20 cellular contexts compared by ENCODE assay signal in the genomic region with DNA sequence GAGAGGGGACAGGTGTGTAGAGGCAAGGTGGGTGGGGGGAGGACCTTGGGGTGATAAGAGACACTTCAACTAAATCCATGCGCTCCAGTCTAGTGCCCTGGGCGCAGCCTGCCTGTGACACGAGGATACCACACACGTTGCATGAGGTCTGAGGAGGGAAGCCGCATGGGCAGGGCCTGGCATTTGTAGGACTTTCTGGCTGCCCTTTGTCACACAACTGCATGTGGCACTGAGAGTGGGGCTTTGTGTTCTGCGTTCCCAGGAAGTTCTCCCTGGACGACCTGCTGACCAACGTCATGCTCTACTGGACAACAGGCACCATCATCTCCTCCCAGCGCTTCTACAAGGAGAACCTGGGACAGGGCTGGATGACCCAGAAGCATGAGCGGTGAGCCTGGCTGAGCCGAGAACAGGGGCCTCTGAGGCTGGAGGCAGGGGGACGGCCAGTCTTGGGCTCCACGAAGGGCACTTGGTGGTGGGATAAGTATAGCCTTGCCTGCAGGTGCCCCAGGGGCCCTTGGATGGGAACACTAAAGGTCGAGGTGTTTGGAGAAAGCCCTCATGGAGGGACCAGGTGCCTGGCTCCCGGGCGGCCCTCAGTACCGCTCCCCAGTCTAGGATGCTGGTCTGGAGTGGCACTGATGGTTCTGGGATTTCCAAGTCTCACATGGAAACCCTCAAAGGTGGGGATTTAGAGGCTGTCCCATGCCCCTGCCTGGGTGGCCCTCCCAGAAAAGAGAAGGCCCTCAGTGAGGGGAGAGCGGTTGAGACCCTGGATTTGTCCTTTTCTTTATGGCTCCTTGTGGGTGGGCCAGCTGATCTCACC. TPM values are rescaled to one million over a fixed set of nuclear protein-coding genes. Genes with fewer than 3 reads are reported as not detected.
DNase-seq lines count a peak whose midpoint lies in the region; ATAC-seq and TF ChIP-seq lines count a peak whose summit lies in the region.
"Had no signal": no experiment of that assay in that cellular context is flagged by ENCODE, and none has a peak within 500 bp of the region (broad histone marks: within the 10 kb centered on the region; RNA-seq: fewer than 3 reads in every experiment).

No MANE protein-coding gene starts in this region.

- intact Hi-C loops in IMR-90 (cut with micrococcal nuclease), result loop anchor here (5.0 to 10.0 kb wide), 2 partner anchors 67 to 130 kb away; a partner anchor contains a TSS

- no TSS peak for BruUV-seq in IMR-90 (replicated peaks; lab: Mats Ljungman, UMichigan)

- no peak overlapping the region for H3K4me3 Mint-ChIP-seq in CD4-positive, CD25-positive, alpha-beta regulatory T cell
- no peak overlapping the region for H3K4me3 Mint-ChIP-seq in effector memory CD8-positive, alpha-beta T cell
- H3K4me3 Mint-ChIP-seq: activated CD8-positive, alpha-beta memory T cell treated with anti-CD3 and anti-CD28 coated beads, Interleukin-2, amount 10 ng/mL, durations not matched to agents 7 days and 5 days; IgD-negative memory B cell; nephron had no signal

- no peak overlapping the region for H3K18ac ChIP-seq in IMR-90 (ENCODE audit: low read depth, low read length)
- peak overlapping the region; percentile 5 for H3K18ac ChIP-seq in neuronal stem cell (ENCODE audit: low read length)
- H3K18ac ChIP-seq in mesenchymal stem cell (ENCODE audit: low read depth in 1 of 2, low read length in 2 of 2), result no peak overlapping the region

- no peaks in the 10 kb centered on the region for H3K27me3 ChIP-seq in CD4-positive, CD25-positive, alpha-beta regulatory T cell (ENCODE audit: control insufficient read depth, insufficient read depth, low read length)
- no peaks in the 10 kb centered on the region for H3K27me3 ChIP-seq in IMR-90 (ENCODE audit: control insufficient read depth, insufficient read depth, low read length)
- no peaks in the 10 kb centered on the region for H3K27me3 ChIP-seq in neuronal stem cell (ENCODE audit: control insufficient read depth in 3 of 3, insufficient read depth in 3 of 3, low read depth in 1 of 3, low read length in 3 of 3)
- no peaks in the 10 kb centered on the region for H3K27me3 ChIP-seq in mesenchymal stem cell (ENCODE audit: control insufficient read depth in 1 of 2, insufficient read depth in 1 of 2, low read length in 2 of 2)
- H3K27me3 ChIP-seq: SJSA1 had no signal

- no peak overlapping the region for H3K27ac ChIP-seq in CD4-positive, CD25-positive, alpha-beta regulatory T cell (ENCODE audit: insufficient read depth, low read length, poor library complexity, severe bottlenecking)
- no peak overlapping the region for H3K27ac ChIP-seq in IMR-90 (ENCODE audit: insufficient read depth, low read length)
- no peak overlapping the region for H3K27ac ChIP-seq in neuronal stem cell (replicated peaks; ENCODE audit: low read length)
- no peak overlapping the region for H3K27ac ChIP-seq in mesenchymal stem cell (ENCODE audit: low read length, poor library complexity, severe bottlenecking)
- H3K27ac ChIP-seq: SJSA1 had no signal

- POLR2A ChIA-PET in IMR-90 (lab: Charles Lee; ENCODE audit: unreplicated experiment), result interaction anchor here (0.7 kb wide), 1 partner anchor 337 kb away, joined by 3 read pairs; no protein-coding TSS in a partner anchor

- CTCF ChIA-PET in IMR-90 (lab: Yijun Ruan, JAX), result interaction anchor here (1.1 kb wide), 1 partner anchor 28 kb away, joined by 3 read pairs; no protein-coding TSS in a partner anchor

- H3K4me2 ChIP-seq in IMR-90 (ENCODE audit: low read depth, low read length), result no peak overlapping the region
- H3K4me2 ChIP-seq in neuronal stem cell (ENCODE audit: insufficient read depth, low read length, poor library complexity, severe bottlenecking), result no peak overlapping the region
- H3K4me2 ChIP-seq in mesenchymal stem cell (ENCODE audit: low read length, poor library complexity, severe bottlenecking), result no peak overlapping the region

- H4K20me1 ChIP-seq in IMR-90 (ENCODE audit: insufficient read depth, low read length), result no peaks in the 10 kb centered on the region

- TF ChIP-seq CTCF in IMR-90 (conservative IDR thresholded peaks at IDR 0.05; ENCODE audit: low read depth, low read length), result no peak

- no peaks in the 10 kb centered on the region for H3K27me3 Mint-ChIP-seq in CD4-positive, CD25-positive, alpha-beta regulatory T cell
- no peaks in the 10 kb centered on the region for H3K27me3 Mint-ChIP-seq in effector memory CD8-positive, alpha-beta T cell
- H3K27me3 Mint-ChIP-seq: activated CD8-positive, alpha-beta memory T cell treated with anti-CD3 and anti-CD28 coated beads, Interleukin-2, amount 10 ng/mL, durations not matched to agents 7 days and 5 days; IgD-negative memory B cell had no signal

- H3K4me3 ChIP-seq in CD4-positive, CD25-positive, alpha-beta regulatory T cell (ENCODE audit: low read depth, low read length), result no peak overlapping the region
- H3K4me3 ChIP-seq in IMR-90 (ENCODE audit: insufficient read depth, low read depth, low read length) (no peak overlapping the region), neuronal stem cell (ENCODE audit: low read length in 2 of 2) (no peak overlapping the region), mesenchymal stem cell (ENCODE audit: insufficient read depth in 1 of 2, low read depth in 1 of 2, low read length in 2 of 2) (peak overlapping the region in 1 of 2 experiments; percentile 5)
- H3K4me3 ChIP-seq: SJSA1 had no signal

- H3K14ac ChIP-seq in IMR-90 (replicated peaks; ENCODE audit: low read depth, low read length), result no peak overlapping the region
- no peak overlapping the region for H3K14ac ChIP-seq in neuronal stem cell (ENCODE audit: low read length)
- no peak overlapping the region for H3K14ac ChIP-seq in mesenchymal stem cell (ENCODE audit: low read length in 2 of 2)

- H3K9ac ChIP-seq in IMR-90 (ENCODE audit: low read depth, low read length) (no peak overlapping the region), neuronal stem cell (ENCODE audit: low read depth, low read length, poor library complexity) (no peak overlapping the region), mesenchymal stem cell (ENCODE audit: low read length) (no peak overlapping the region)

- no peak for TF ChIP-seq POLR2A in IMR-90 (IDR thresholded peaks at IDR 0.05; ENCODE audit: low read depth, low read length)

- H3K9me1 ChIP-seq in IMR-90 (ENCODE audit: insufficient read depth, low read length), result peaks cover 2% of the 10 kb centered on the region; the same call in 1 of the 2 replicates

- H2AFZ ChIP-seq in IMR-90 (replicated peaks; ENCODE audit: low read length, poor library complexity) (peak overlapping the region; percentile 28), neuronal stem cell (ENCODE audit: low read length) (no peak overlapping the region), mesenchymal stem cell (ENCODE audit: low read depth, low read length) (no peak overlapping the region)

- no peak for TF ChIP-seq RAD21 in IMR-90 (IDR thresholded peaks at IDR 0.05; ENCODE audit: low read length)

- H3K36me3 Mint-ChIP-seq in CD4-positive, CD25-positive, alpha-beta regulatory T cell, result peaks cover 11% of the 10 kb centered on the region
- peaks cover 17% of the 10 kb centered on the region for H3K36me3 Mint-ChIP-seq in effector memory CD8-positive, alpha-beta T cell (ENCODE audit: insufficient read depth)
- H3K36me3 Mint-ChIP-seq: activated CD8-positive, alpha-beta memory T cell treated with anti-CD3 and anti-CD28 coated beads, Interleukin-2, amount 10 ng/mL, durations not matched to agents 7 days and 5 days had no signal

- DNase-seq in CD4-positive, CD25-positive, alpha-beta regulatory T cell, result no peak
- DNase-seq in IMR-90, result no peak
- no peak for DNase-seq in effector memory CD8-positive, alpha-beta T cell
- no peak for DNase-seq in neuronal stem cell (ENCODE audit: low spot score)
- no peak for DNase-seq in ACHN
- DNase-seq in mesenchymal stem cell, result no peak
- no peak for DNase-seq in NOMO-1 treated with dmso at 0.1 percent for 144 hours (lab: John Stamatoyannopoulos, UW; ENCODE audit: unreplicated experiment)
- DNase-seq: activated CD8-positive, alpha-beta memory T cell treated with anti-CD3 and anti-CD28 coated beads, Interleukin-2, amount 10 ng/mL, durations not matched to agents 7 days and 5 days; activated effector memory CD4-positive, alpha-beta T cell treated with anti-CD3 and anti-CD28 coated beads, Interleukin-2, amount 50 U/mL, for 16 hours; glutamatergic neuron; mammary epithelial cell; MV-4-11; NCI-H2029; NCI-H510A; stimulated activated CD4-positive, alpha-beta T cell treated with anti-CD3 and anti-CD28 coated beads, Interleukin-15, amount 100 ng/mL, for 24 hours; stimulated activated naive CD8-positive, alpha-beta T cell treated with anti-CD3 and anti-CD28 coated beads, Interleukin-15, Interleukin-2, amounts not matched to agents 100 U/mL and 50 U/mL, for 24 hours had no signal

- H3K9me3 Mint-ChIP-seq in CD4-positive, CD25-positive, alpha-beta regulatory T cell, result peaks cover 0 to 2% (median 0%) of the 10 kb centered on the region in 7 donors
- H3K9me3 Mint-ChIP-seq in effector memory CD8-positive, alpha-beta T cell, result no peaks in the 10 kb centered on the region
- H3K9me3 Mint-ChIP-seq: IgD-negative memory B cell, nephron had no signal

- dilution Hi-C loops in IMR-90 (cut with HindIII; ENCODE audit: low sequenced_read_pairs, unreplicated experiment), result no loop called here

- H3K23ac ChIP-seq in IMR-90 (ENCODE audit: low read depth, low read length) (no peak overlapping the region), neuronal stem cell (ENCODE audit: low read depth, low read length, poor library complexity) (peak overlapping the region; percentile 80), mesenchymal stem cell (ENCODE audit: low read length in 2 of 2) (no peak overlapping the region)

- no peak for ATAC-seq in CD4-positive, CD25-positive, alpha-beta regulatory T cell (ENCODE audit: low read depth in 2 of 2)
- ATAC-seq in IMR-90 (ENCODE audit: low read depth), result no peak
- ATAC-seq in effector memory CD8-positive, alpha-beta T cell (replicated peaks), result no peak
- no peak for ATAC-seq in GM19463 (IDR thresholded peaks at IDR 0.05; ENCODE audit: unreplicated experiment)
- ATAC-seq: activated CD8-positive, alpha-beta memory T cell treated with anti-CD3 and anti-CD28 coated beads, Interleukin-2, amount 10 ng/mL, durations not matched to agents 7 days and 5 days; stimulated activated naive CD8-positive, alpha-beta T cell treated with anti-CD3 and anti-CD28 coated beads, Interleukin-15, Interleukin-2, amounts not matched to agents 100 U/mL and 50 U/mL, for 24 hours had no signal

- H2BK12ac ChIP-seq in neuronal stem cell (ENCODE audit: low read length) (no peak overlapping the region), mesenchymal stem cell (ENCODE audit: low read length in 2 of 2) (no peak overlapping the region)

- H4K91ac ChIP-seq in IMR-90 (ENCODE audit: insufficient read depth, low read depth, low read length) (no peak overlapping the region), neuronal stem cell (ENCODE audit: low read depth, low read length, poor library complexity) (no peak overlapping the region), mesenchymal stem cell (ENCODE audit: low read length) (no peak overlapping the region)

- H2BK120ac ChIP-seq in IMR-90 (ENCODE audit: low read depth, low read length) (no peak overlapping the region), neuronal stem cell (ENCODE audit: low read depth, low read length) (no peak overlapping the region), mesenchymal stem cell (ENCODE audit: low read depth, low read length) (no peak overlapping the region)

- no peaks in the 10 kb centered on the region for H3K9me3 ChIP-seq in CD4-positive, CD25-positive, alpha-beta regulatory T cell (ENCODE audit: control insufficient read depth in 2 of 2, low read length in 2 of 2)
- no peaks in the 10 kb centered on the region for H3K9me3 ChIP-seq in IMR-90 (ENCODE audit: control insufficient read depth, insufficient read depth, low read length)
- no peaks in the 10 kb centered on the region for H3K9me3 ChIP-seq in neuronal stem cell (replicated peaks in 1 of 2; ENCODE audit: control insufficient read depth in 2 of 2, insufficient read depth in 1 of 2, low read depth in 1 of 2, low read length in 2 of 2)
- no peaks in the 10 kb centered on the region for H3K9me3 ChIP-seq in mesenchymal stem cell (ENCODE audit: control insufficient read depth, low read length)
- H3K9me3 ChIP-seq: SJSA1 had no signal

- no peak overlapping the region for H2BK20ac ChIP-seq in IMR-90 (ENCODE audit: low read depth, low read length)

- no peak overlapping the region for H2BK15ac ChIP-seq in IMR-90 (ENCODE audit: low read depth, low read length)
- no peak overlapping the region for H2BK15ac ChIP-seq in neuronal stem cell (ENCODE audit: low read length)
- H2BK15ac ChIP-seq in mesenchymal stem cell (ENCODE audit: low read depth, poor library complexity, severe bottlenecking), result no peak overlapping the region

- no peak overlapping the region for H4K5ac ChIP-seq in IMR-90 (ENCODE audit: low read depth, low read length)

- no peaks in the 10 kb centered on the region for H3K79me1 ChIP-seq in IMR-90 (ENCODE audit: low read depth in 1 of 2, low read length in 2 of 2)
- H3K79me1 ChIP-seq in neuronal stem cell (ENCODE audit: low read depth, low read length), result no peaks in the 10 kb centered on the region
- no peaks in the 10 kb centered on the region for H3K79me1 ChIP-seq in mesenchymal stem cell (replicated peaks; ENCODE audit: low read length, poor library complexity, severe bottlenecking)

- H3K27ac Mint-ChIP-seq in CD4-positive, CD25-positive, alpha-beta regulatory T cell, result peak overlapping the region; percentile 82 to 91 (median 85)
- H3K27ac Mint-ChIP-seq in effector memory CD8-positive, alpha-beta T cell, result peak overlapping the region; percentile 69 to 85
- H3K27ac Mint-ChIP-seq: activated CD8-positive, alpha-beta memory T cell treated with anti-CD3 and anti-CD28 coated beads, Interleukin-2, amount 10 ng/mL, durations not matched to agents 7 days and 5 days had no signal

- H2AK5ac ChIP-seq in IMR-90 (ENCODE audit: low read depth, low read length) (no peak overlapping the region), neuronal stem cell (ENCODE audit: low read depth, low read length) (no peak overlapping the region), mesenchymal stem cell (ENCODE audit: low read length, severe bottlenecking) (no peak overlapping the region)

- H3K4me1 Mint-ChIP-seq in CD4-positive, CD25-positive, alpha-beta regulatory T cell, result peaks cover 0 to 58% (median 23%) of the 10 kb centered on the region in 4 donors
- H3K4me1 Mint-ChIP-seq in effector memory CD8-positive, alpha-beta T cell (ENCODE audit: low read depth in 2 of 2), result peaks cover 35 to 47% of the 10 kb centered on the region in 2 donors

- H3K4ac ChIP-seq in IMR-90 (ENCODE audit: low read depth, low read length) (no peak overlapping the region), neuronal stem cell (ENCODE audit: low read length) (no peak overlapping the region), mesenchymal stem cell (ENCODE audit: low read depth in 1 of 2, low read length in 2 of 2) (peak overlapping the region in 1 of 2 experiments; percentile 40)

- H4K8ac ChIP-seq in IMR-90 (ENCODE audit: low read depth in 2 of 2, low read length in 2 of 2), result no peak overlapping the region
- no peak overlapping the region for H4K8ac ChIP-seq in neuronal stem cell (ENCODE audit: low read depth, low read length)
- H4K8ac ChIP-seq in mesenchymal stem cell (ENCODE audit: low read length), result no peak overlapping the region

- peaks cover 36% of the 10 kb centered on the region for H3K36me3 ChIP-seq in CD4-positive, CD25-positive, alpha-beta regulatory T cell (ENCODE audit: control insufficient read depth, insufficient read depth, low read length)
- H3K36me3 ChIP-seq in IMR-90 (ENCODE audit: control insufficient read depth, insufficient read depth, low read length) (peaks cover 39% of the 10 kb centered on the region), neuronal stem cell (replicated peaks in 1 of 2; ENCODE audit: control insufficient read depth in 2 of 2, insufficient read depth in 2 of 2, low read length in 2 of 2) (peaks cover 9 to 58% of the 10 kb centered on the region in 2 donors), mesenchymal stem cell (ENCODE audit: control insufficient read depth in 1 of 2, insufficient read depth in 2 of 2, low read depth in 1 of 2, low read length in 2 of 2) (peaks cover 71 to 78% of the 10 kb centered on the region in 2 experiments)

- no peak overlapping the region for H3K56ac ChIP-seq in IMR-90 (ENCODE audit: extremely low read depth, insufficient read depth, low read length)

- WGBS in IMR-90 (ENCODE audit: extremely low coverage in 2 of 2, insufficient read length in 1 of 2), 2 experiments, result 97% methylated on average over 5 of the region's 18 CpGs; no CpG with 5 or more reads in 1 of the 2 experiments
- WGBS in neuronal stem cell (ENCODE audit: extremely low coverage in 2 of 2, insufficient read length in 2 of 2, insufficient replicate concordance in 1 of 2), 2 donors, result no CpG with 5 or more reads among the region's 18 CpGs
- WGBS in mesenchymal stem cell, result 92% methylated on average over 18 of the region's 18 CpGs

- H2AK9ac ChIP-seq in IMR-90 (replicated peaks; ENCODE audit: low read depth, low read length, poor library complexity), result no peak overlapping the region

- H2BK5ac ChIP-seq in IMR-90 (ENCODE audit: low read depth, low read length, poor library complexity, severe bottlenecking), result no peak overlapping the region
- H2BK5ac ChIP-seq in neuronal stem cell (ENCODE audit: low read length), result no peak overlapping the region
- no peak overlapping the region for H2BK5ac ChIP-seq in mesenchymal stem cell (ENCODE audit: low read depth, low read length, poor library complexity, severe bottlenecking)

- in situ Hi-C loops in IMR-90 (cut with MboI; ENCODE audit: low sequenced_read_pairs), result loop anchor here (10.0 kb wide), 1 partner anchor 370 kb away; no protein-coding TSS in a partner anchor
- in situ Hi-C loops in ACHN (cut with HindIII; ENCODE audit: low pct_ligation_motif_present, low pct_unique_long_range_greater_than_20kb, low sequenced_read_pairs), result no loop called here

- peaks cover 26% of the 10 kb centered on the region for H3K4me1 ChIP-seq in CD4-positive, CD25-positive, alpha-beta regulatory T cell (ENCODE audit: control insufficient read depth, insufficient read depth, low read length, poor library complexity, severe bottlenecking)
- H3K4me1 ChIP-seq in IMR-90 (ENCODE audit: control insufficient read depth, insufficient read depth, low read length) (peaks cover 3% of the 10 kb centered on the region; the same call in 1 of the 2 replicates), neuronal stem cell (ENCODE audit: control insufficient read depth in 2 of 2, insufficient read depth in 1 of 2, low read depth in 1 of 2, low read length in 2 of 2) (peaks cover 0 to 4% of the 10 kb centered on the region in 2 donors), mesenchymal stem cell (ENCODE audit: control insufficient read depth, insufficient read depth, low read depth, low read length) (peaks cover 3% of the 10 kb centered on the region)
- H3K4me1 ChIP-seq: SJSA1 had no signal

RNA-seq across cellular contexts. Expression of a gene that starts 34.5 kb away (rescaled TPM):
- total RNA-seq in CD4-positive, CD25-positive, alpha-beta regulatory T cell, result 0.62 TPM
- polyA plus RNA-seq in CD4-positive, CD25-positive, alpha-beta regulatory T cell, result under 1 TPM in 3 of 4 donors, not detected in 1; 0.11 to 0.52 (median 0.38) TPM
- 16.9 and 20.3 TPM in 2 replicates for total RNA-seq in IMR-90 (2012; rRNA removed)
- polyA plus RNA-seq in IMR-90 (2012; rRNA removed), result 33.8 and 46.3 TPM in 2 replicates
- polyA plus RNA-seq in IMR-90 (2012; cell fraction: cytosol; rRNA removed), result 35.7 and 36.6 TPM in 2 replicates
- 14.3 and 16.2 TPM in 2 replicates for polyA plus RNA-seq in IMR-90 (2012; cell fraction: nucleus; rRNA removed; ENCODE audit: low replicate concordance)
- 9.9 TPM for polyA plus RNA-seq in neuronal stem cell (2013, experiment 1 of 2)
- polyA plus RNA-seq in neuronal stem cell (2013, experiment 2 of 2), result 9.9 TPM
- 58.9 TPM for polyA plus RNA-seq in mesenchymal stem cell (2013, experiment 1 of 2)
- polyA plus RNA-seq in mesenchymal stem cell (2013, experiment 2 of 2), result 59.0 TPM

RNA-seq across cellular contexts. Expression of a gene that starts 37.7 kb away (rescaled TPM):
- total RNA-seq in CD4-positive, CD25-positive, alpha-beta regulatory T cell, result 454 TPM
- 10 to 100 TPM; 66.9 to 72.2 (median 69.3) TPM for polyA plus RNA-seq in CD4-positive, CD25-positive, alpha-beta regulatory T cell
- 4.7 and 5.6 TPM in 2 replicates for total RNA-seq in IMR-90 (2012; rRNA removed)
- 23.3 and 23.4 TPM in 2 replicates for polyA plus RNA-seq in IMR-90 (2012; rRNA removed)
- polyA plus RNA-seq in IMR-90 (2012; cell fraction: cytosol; rRNA removed), result 6.1 and 8.6 TPM in 2 replicates
- 206 and 213 TPM in 2 replicates for polyA plus RNA-seq in IMR-90 (2012; cell fraction: nucleus; rRNA removed; ENCODE audit: low replicate concordance)
- 9.6 TPM for polyA plus RNA-seq in neuronal stem cell (2013, experiment 1 of 2)
- 8.6 TPM for polyA plus RNA-seq in neuronal stem cell (2013, experiment 2 of 2)
- polyA plus RNA-seq in mesenchymal stem cell (2013, experiment 1 of 2), result 27.0 TPM
- 24.8 TPM for polyA plus RNA-seq in mesenchymal stem cell (2013, experiment 2 of 2)

RNA-seq across cellular contexts. Expression of a gene that starts 44.5 kb away (rescaled TPM):
- total RNA-seq in CD4-positive, CD25-positive, alpha-beta regulatory T cell, result 0.39 TPM
- polyA plus RNA-seq in CD4-positive, CD25-positive, alpha-beta regulatory T cell, result under 1 TPM in 2 of 4 donors, not detected in 2; 0.13 to 0.17 TPM
- total RNA-seq in IMR-90 (2012; rRNA removed), result not detected in 2 replicates
- polyA plus RNA-seq in IMR-90 (2012; rRNA removed), result not detected in 2 replicates
- not detected in 2 replicates for polyA plus RNA-seq in IMR-90 (2012; cell fraction: cytosol; rRNA removed)
- polyA plus RNA-seq in IMR-90 (2012; cell fraction: nucleus; rRNA removed; ENCODE audit: low replicate concordance), result 0.07 TPM in 1 of 2 replicates, not detected in the other
- 0.33 TPM for polyA plus RNA-seq in neuronal stem cell (2013, experiment 1 of 2)
- 0.21 TPM for polyA plus RNA-seq in neuronal stem cell (2013, experiment 2 of 2)
- polyA plus RNA-seq in mesenchymal stem cell (2013, experiment 1 of 2), result 0.07 TPM
- 0.15 TPM for polyA plus RNA-seq in mesenchymal stem cell (2013, experiment 2 of 2)
- total RNA-seq: activated CD8-positive, alpha-beta memory T cell treated with anti-CD3 and anti-CD28 coated beads, Interleukin-2, amount 10 ng/mL, durations not matched to agents 7 days and 5 days; mammary epithelial cell; SJSA1 had no signal
- polyA plus RNA-seq: IgD-negative memory B cell, mammary epithelial cell had no signal

Comparison
In these comparisons a context has a peak if more than half of its experiments do, and no peak if none do; other contexts are left out.
1. RNA of a gene that starts 34.5 kb away (total RNA-seq): 16.9 to 20.3 TPM in IMR-90; 0.62 TPM in CD4-positive, CD25-positive, alpha-beta regulatory T cell (single experiment); every median in the first group is over 10 times any median in the second.
2. RNA of a gene that starts 37.7 kb away (total RNA-seq): 454 TPM in CD4-positive, CD25-positive, alpha-beta regulatory T cell (single experiment); 4.7 to 5.6 TPM in IMR-90; every median in the first group is over 10 times any median in the second.